In genomic region chr21:33393348-33393747, GRCh38 we compare ENCODE assay signal across 21 cellular contexts.
"Had no signal": no experiment of that assay in that cellular context is flagged by ENCODE, and none has a peak within 500 bp of the region (broad histone marks: within the 10 kb centered on the region; RNA-seq: fewer than 3 reads in every experiment).

No MANE protein-coding gene starts in this region.

- ATAC-seq: activated CD8-positive, alpha-beta T cell treated with anti-CD3 and anti-CD28 coated beads, Interleukin-2, amount 10 ng/mL, durations not matched to agents 7 days and 5 days; activated naive CD8-positive, alpha-beta T cell treated with anti-CD3 and anti-CD28 coated beads, Interleukin-2, amount 50 U/mL, for 24 hours had no signal

- H3K4me3 Mint-ChIP-seq: activated CD4-positive, alpha-beta T cell treated with anti-CD3 and anti-CD28 coated beads, Interleukin-2, amount 10 ng/mL, durations not matched to agents 24 days and 14 days; activated CD8-positive, alpha-beta T cell treated with anti-CD3 and anti-CD28 coated beads, Interleukin-2, amount 10 ng/mL, durations not matched to agents 7 days and 5 days; activated naive CD4-positive, alpha-beta T cell treated with anti-CD3 and anti-CD28 coated beads, Interleukin-2, amount 10 ng/mL, durations not matched to agents 7 days and 5 days; activated naive CD8-positive, alpha-beta T cell treated with anti-CD3 and anti-CD28 coated beads, Interleukin-2, amount 50 U/mL, for 24 hours; brain; mesothelial cell of epicardium; nephron had no signal

- H3K4me3 ChIP-seq: dorsolateral prefrontal cortex, stomach, testis, upper lobe of left lung had no signal

- H3K27ac Mint-ChIP-seq: activated CD4-positive, alpha-beta T cell treated with anti-CD3 and anti-CD28 coated beads, Interleukin-2, amount 10 ng/mL, durations not matched to agents 24 days and 14 days; activated naive CD8-positive, alpha-beta T cell treated with anti-CD3 and anti-CD28 coated beads, Interleukin-2, amount 50 U/mL, for 24 hours; mesothelial cell of epicardium; nephron; progenitor cell of endocrine pancreas had no signal

- H3K27ac ChIP-seq: dorsolateral prefrontal cortex, testis had no signal

- H3K27me3 Mint-ChIP-seq: progenitor cell of endocrine pancreas had no signal

- H3K27me3 ChIP-seq: dorsolateral prefrontal cortex, testis, upper lobe of left lung had no signal

- H3K36me3 Mint-ChIP-seq: activated naive CD4-positive, alpha-beta T cell treated with anti-CD3 and anti-CD28 coated beads, Interleukin-2, amount 10 ng/mL, durations not matched to agents 7 days and 5 days; brain; mesothelial cell of epicardium had no signal

- H3K9me3 Mint-ChIP-seq: activated naive CD4-positive, alpha-beta T cell treated with anti-CD3 and anti-CD28 coated beads, Interleukin-2, amount 10 ng/mL, durations not matched to agents 7 days and 5 days; activated naive CD8-positive, alpha-beta T cell treated with anti-CD3 and anti-CD28 coated beads, Interleukin-2, amount 50 U/mL, for 24 hours; mesothelial cell of epicardium; nephron had no signal

- H3K36me3 ChIP-seq: stomach, upper lobe of left lung had no signal

- H3K9me3 ChIP-seq: stomach, testis, upper lobe of left lung had no signal

- H3K4me1 ChIP-seq: testis had no signal

- DNase-seq: activated CD4-positive, alpha-beta T cell treated with anti-CD3 and anti-CD28 coated beads, Interleukin-2, amount 10 ng/mL, durations not matched to agents 24 days and 14 days; activated CD8-positive, alpha-beta T cell treated with anti-CD3 and anti-CD28 coated beads, Interleukin-2, amount 10 ng/mL, durations not matched to agents 7 days and 5 days; activated effector memory CD4-positive, alpha-beta T cell treated with Interleukin-2 at 50 U/mL for 16 hours; activated naive CD4-positive, alpha-beta T cell treated with anti-CD3 and anti-CD28 coated beads, Interleukin-2, amount 10 ng/mL, durations not matched to agents 7 days and 5 days; activated naive CD8-positive, alpha-beta T cell treated with anti-CD3 and anti-CD28 coated beads, Interleukin-2, amount 50 U/mL, for 24 hours; activated T-cell treated with anti-CD3 and anti-CD28 coated beads, Interleukin-2, amount 50 U/mL, for 48 hours; caudate nucleus; dorsolateral prefrontal cortex; foreskin fibroblast; occipital lobe; right cardiac atrium; small intestine; stimulated activated CD4-positive, alpha-beta T cell treated with anti-CD3 and anti-CD28 coated beads, Interleukin-4, amount 100 ng/mL, for 1 hour; stomach; T1000; testis; upper lobe of left lung had no signal
